In genomic region chr15:82680200-82681102, GRCh38 we compare ENCODE assay signal across 8 cellular contexts. TPM values are rescaled to one million over a fixed set of nuclear protein-coding genes. Genes with fewer than 3 reads are reported as not detected.
A peak's percentile ranks its signal among the peaks of the same experiment; 100 is the strongest.
DNase-seq lines count a peak whose midpoint lies in the region; ATAC-seq, FAIRE-seq and TF ChIP-seq lines count a peak whose summit lies in the region.

No MANE protein-coding gene starts in this region.

- peak; percentile 62 for DNase-seq in GM12891 (ENCODE audit: insufficient read length, low spot score)
- DNase-seq in NCI-H510A treated with DMSO at 0.1 percent for 48 hours (lab: John Stamatoyannopoulos, UW), result peak; percentile 39
- DNase-seq in activated T-helper 1 cell treated with anti-CD3 and anti-CD28 coated beads, Interleukin-2, amount 50 U/mL, for 16 hours (ENCODE audit: low read depth in 1 of 2, low spot score in 1 of 2), result peak; percentile 62 to 65
- DNase-seq in iPS-NIHi11 (ENCODE audit: low spot score), result peak; percentile 97
- peak; percentile 52 to 68 for DNase-seq in stimulated activated CD4-positive, alpha-beta T cell treated with anti-CD3 and anti-CD28 coated beads, Interleukin-2, amount 100 ng/mL, for 48 hours
- no peak for DNase-seq in Ammon's horn (ENCODE audit: low spot score)
- no peak for DNase-seq in NCI-H1694 (lab: John Stamatoyannopoulos, UW)

- peak; percentile 73 for ATAC-seq in HG02678 (IDR thresholded peaks at IDR 0.05; ENCODE audit: unreplicated experiment)

- TF ChIP-seq POLR2A in GM12891 (IDR thresholded peaks at IDR 0.05; ENCODE audit: low read depth, low read length), result no peak

- FAIRE-seq in GM12891 (lab: Jason Lieb, UNC), result no peak

TF ChIP-seq in GM12891, 5 proteins besides CTCF, POLR2A, EP300 and RAD21:
- TF ChIP-seq SPI1 (IDR thresholded peaks at IDR 0.05; ENCODE audit: low read depth, low read length) (no peak; the same call in 1 of the 2 replicates), PAX5 (IDR thresholded peaks at IDR 0.05; ENCODE audit: insufficient read depth, low read length, severe bottlenecking) (no peak), POLR2AphosphoS5 (IDR thresholded peaks at IDR 0.05; ENCODE audit: low read depth, low read length) (no peak), TAF1 (IDR thresholded peaks at IDR 0.05; ENCODE audit: low read depth, low read length) (no peak), POU2F2 (IDR thresholded peaks at IDR 0.05; ENCODE audit: low read depth, low read length) (no peak)

RNA-seq across cellular contexts. Expression of gene AP3B2, which starts 29.2 kb away (rescaled TPM):
- 0.24 TPM for polyA plus RNA-seq in GM12891 (2012; ENCODE audit: low read depth, missing spikeins)

RNA-seq across cellular contexts. Expression of gene CPEB1, which starts 33.3 kb away (rescaled TPM):
- 0.40 TPM for polyA plus RNA-seq in GM12891 (2012; ENCODE audit: low read depth, missing spikeins)

Comparison
In these comparisons a context has a peak if more than half of its experiments do, and no peak if none do; other contexts are left out.
1. DNase-seq: peak in GM12891 (single experiment), NCI-H510A treated with DMSO at 0.1 percent for 48 hours (single experiment), activated T-helper 1 cell treated with anti-CD3 and anti-CD28 coated beads, Interleukin-2, amount 50 U/mL, for 16 hours (2 of 2), iPS-NIHi11 (single experiment) and stimulated activated CD4-positive, alpha-beta T cell treated with anti-CD3 and anti-CD28 coated beads, Interleukin-2, amount 100 ng/mL, for 48 hours (2 of 2); none in Ammon's horn (single experiment) and NCI-H1694 (single experiment).